8 cellular contexts compared by ENCODE assay signal in the genomic region with DNA sequence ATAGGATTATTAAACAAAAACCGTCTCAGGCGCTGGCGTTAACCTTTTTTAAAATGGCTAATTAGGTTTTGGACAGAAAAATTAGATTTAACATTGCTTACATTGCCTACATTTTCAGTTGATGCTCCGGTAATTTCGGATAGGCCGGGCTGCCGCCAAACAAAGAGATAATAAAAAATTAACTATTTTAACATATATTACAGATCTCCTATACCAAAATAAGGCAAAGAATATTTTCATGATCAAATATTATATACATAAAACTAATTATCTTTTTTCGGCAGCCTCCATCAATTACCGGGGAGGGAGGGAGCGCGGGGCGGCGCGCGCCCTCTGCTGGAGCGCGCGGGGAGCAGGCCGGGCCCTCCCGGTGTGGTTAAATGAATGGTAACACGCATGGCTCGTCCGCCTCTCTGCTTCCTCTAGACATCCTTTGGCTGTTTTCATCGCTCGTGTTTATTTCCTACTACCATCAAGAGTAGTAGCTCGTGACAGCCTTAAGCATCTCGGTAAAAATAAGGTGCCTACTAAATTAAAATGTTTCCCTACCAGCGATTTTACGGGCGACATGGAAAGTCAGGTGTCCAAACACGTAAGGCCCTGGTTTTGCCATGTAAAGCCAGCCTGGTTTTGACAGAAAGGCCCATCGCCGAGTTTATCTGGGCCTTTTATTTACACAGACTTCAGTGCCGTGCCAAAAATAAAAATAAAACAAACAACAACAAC. TPM values are rescaled to one million over a fixed set of nuclear protein-coding genes. Genes with fewer than 3 reads are reported as not detected.
A peak's percentile ranks its signal among the peaks of the same experiment; 100 is the strongest.
DNase-seq lines count a peak whose midpoint lies in the region; ATAC-seq, FAIRE-seq and TF ChIP-seq lines count a peak whose summit lies in the region.

No MANE protein-coding gene starts in this region.

- H3K4me1 ChIP-seq in A549 (no peaks in the 10 kb centered on the region), Peyer's patch (peaks cover 0 to 23% (median 7%) of the 10 kb centered on the region in 4 donors), cardiac muscle cell (ENCODE audit: low read depth) (peaks cover 3% of the 10 kb centered on the region), sigmoid colon (peaks cover 0 to 34% (median 27%) of the 10 kb centered on the region in 4 donors)

- WGBS in A549 (ENCODE audit: missing lambda C conversion rate), result 16% methylated on average over 34 of the region's 34 CpGs
- WGBS in sigmoid colon, 2 donors, result 11 to 14% methylated on average over 34 of the region's 34 CpGs

- H3K4me1 Mint-ChIP-seq in activated naive CD4-positive, alpha-beta T cell treated with anti-CD3 and anti-CD28 coated beads, Interleukin-2, amount 10 ng/mL, durations not matched to agents 7 days and 5 days, result peaks cover 11% of the 10 kb centered on the region

- peak; percentile 86 for TF ChIP-seq CTCF in A549 (IDR thresholded peaks at IDR 0.05)
- TF ChIP-seq CTCF in Peyer's patch (IDR thresholded peaks at IDR 0.05), result peak in 5 of 6 experiments; percentile 59 to 86 (median 60)
- peak; percentile 96 for TF ChIP-seq CTCF in cardiac muscle cell (IDR thresholded peaks at IDR 0.05; ENCODE audit: low read depth, low read length)
- TF ChIP-seq CTCF in sigmoid colon (IDR thresholded peaks at IDR 0.05), result peak; percentile 43 to 90 (median 53)

- H3K36me3 ChIP-seq in Peyer's patch (no peaks in the 10 kb centered on the region), cardiac muscle cell (no peaks in the 10 kb centered on the region), sigmoid colon (no peaks in the 10 kb centered on the region)

- DNase-seq in A549 (ENCODE audit: low read depth in 1 of 2, low spot score in 1 of 2), result peak; percentile 21 to 78
- DNase-seq in Peyer's patch, result peak in 1 of 3 donors; percentile 62
- peak; percentile 63 for DNase-seq in activated naive CD4-positive, alpha-beta T cell treated with anti-CD3 and anti-CD28 coated beads, Interleukin-2, amount 10 ng/mL, durations not matched to agents 7 days and 5 days
- DNase-seq in cardiac muscle cell (ENCODE audit: low read depth in 1 of 2, low spot score in 1 of 2), result peak; percentile 44 to 56
- DNase-seq in sigmoid colon, result no peak
- no peak for DNase-seq in GF-D8 (lab: John Stamatoyannopoulos, UW)

- peaks cover 84% of the 10 kb centered on the region for H3K27me3 Mint-ChIP-seq in activated naive CD4-positive, alpha-beta T cell treated with anti-CD3 and anti-CD28 coated beads, Interleukin-2, amount 10 ng/mL, durations not matched to agents 7 days and 5 days

- TF ChIP-seq EP300 in A549 (IDR thresholded peaks at IDR 0.05), result no peak
- no peak for TF ChIP-seq EP300 in sigmoid colon (IDR thresholded peaks at IDR 0.05)

- H3K4me2 ChIP-seq in A549, result peak overlapping the region; percentile 99

- H3K36me3 Mint-ChIP-seq in activated naive CD4-positive, alpha-beta T cell treated with anti-CD3 and anti-CD28 coated beads, Interleukin-2, amount 10 ng/mL, durations not matched to agents 7 days and 5 days, result no peaks in the 10 kb centered on the region

- H3K27ac ChIP-seq in A549 (peak overlapping the region; percentile 70 to 80; a peak in 4 of 6 replicates), Peyer's patch (no peak overlapping the region), cardiac muscle cell (no peak overlapping the region), sigmoid colon (no peak overlapping the region)

- H3K4me3 Mint-ChIP-seq in activated naive CD4-positive, alpha-beta T cell treated with anti-CD3 and anti-CD28 coated beads, Interleukin-2, amount 10 ng/mL, durations not matched to agents 7 days and 5 days, result peak overlapping the region; percentile 33

- H3K9me3 ChIP-seq in A549 (no peaks in the 10 kb centered on the region), Peyer's patch (no peaks in the 10 kb centered on the region), cardiac muscle cell (ENCODE audit: low read depth) (no peaks in the 10 kb centered on the region), sigmoid colon (no peaks in the 10 kb centered on the region)

- CTCF ChIA-PET in A549 (lab: Yijun Ruan, JAX), result interaction anchor here (0.6 to 1.8 kb wide), 8 partner anchors 87 to 602 kb away, joined by 3 to 9 read pairs (median 4); no protein-coding TSS in a partner anchor
- CTCF ChIA-PET in activated naive CD4-positive, alpha-beta T cell treated with anti-CD3 and anti-CD28 coated beads, Interleukin-2, amount 10 ng/mL, durations not matched to agents 7 days and 5 days (lab: Charles Lee), result interaction anchor here (0.9 kb wide), 1 partner anchor 185 kb away, joined by 4 read pairs; no protein-coding TSS in a partner anchor

- ATAC-seq in A549 (peak; percentile 84 to 93), GM18511 (IDR thresholded peaks at IDR 0.05; ENCODE audit: unreplicated experiment) (peak; percentile 85), HG03354 (IDR thresholded peaks at IDR 0.05; ENCODE audit: poor library complexity, severe bottlenecking, unreplicated experiment) (peak; percentile 87)

- peak; percentile 42 to 70 for TF ChIP-seq RAD21 in A549 (conservative IDR thresholded peaks at IDR 0.05 in 1 of 2, IDR thresholded peaks at IDR 0.05 in 1 of 2)

- intact Hi-C loops in sigmoid colon (cut with DNase I), result loop anchor here (5.0 kb wide), 1 partner anchor 600 kb away; no protein-coding TSS in a partner anchor

- TF ChIP-seq POLR2A in A549 (IDR thresholded peaks at IDR 0.05; ENCODE audit: low read length), result no peak
- no peak for TF ChIP-seq POLR2A in Peyer's patch (IDR thresholded peaks at IDR 0.05)
- TF ChIP-seq POLR2A in sigmoid colon (IDR thresholded peaks at IDR 0.05), result no peak

- no peak overlapping the region for H3K27ac Mint-ChIP-seq in activated naive CD4-positive, alpha-beta T cell treated with anti-CD3 and anti-CD28 coated beads, Interleukin-2, amount 10 ng/mL, durations not matched to agents 7 days and 5 days

- H3K9me3 Mint-ChIP-seq in activated naive CD4-positive, alpha-beta T cell treated with anti-CD3 and anti-CD28 coated beads, Interleukin-2, amount 10 ng/mL, durations not matched to agents 7 days and 5 days, result no peaks in the 10 kb centered on the region

- peak overlapping the region; percentile 72 for H3K4me3 ChIP-seq in A549
- H3K4me3 ChIP-seq in Peyer's patch, result peak overlapping the region in 3 of 4 donors; percentile 9 to 39 (median 34)
- H3K4me3 ChIP-seq in cardiac muscle cell, result peak overlapping the region; percentile 18
- peak overlapping the region; percentile 12 to 50 (median 35) for H3K4me3 ChIP-seq in sigmoid colon

- FAIRE-seq in A549 (lab: Jason Lieb, UNC), result no peak

- H3K27me3 ChIP-seq in Peyer's patch, result peaks cover 0 to 43% of the 10 kb centered on the region in 2 donors
- peaks cover 99% of the 10 kb centered on the region for H3K27me3 ChIP-seq in cardiac muscle cell
- peaks cover 23 to 66% (median 46%) of the 10 kb centered on the region in 3 donors for H3K27me3 ChIP-seq in sigmoid colon

- POLR2A ChIA-PET in A549 (lab: Yijun Ruan, JAX), result no interaction called here

TF ChIP-seq in A549, 52 proteins besides CTCF, POLR2A, EP300 and RAD21:
- peak; percentile 87 for TF ChIP-seq SMC3 (IDR thresholded peaks at IDR 0.05)
- no peak for TF ChIP-seq PHF8 (IDR thresholded peaks at IDR 0.05; ENCODE audit: borderline replicate concordance, low read depth)

RNA-seq across cellular contexts. Expression of a gene that starts 52.4 kb away (rescaled TPM):
- polyA plus RNA-seq in A549 (2011; rRNA removed), result 73.4 and 88.4 TPM in 2 replicates
- polyA plus RNA-seq in A549 (2012; cell fraction: cytosol; rRNA removed), result 28.8 and 34.6 TPM in 2 replicates
- 35.8 and 55.8 TPM in 2 replicates for polyA plus RNA-seq in A549 (2012; cell fraction: nucleus; rRNA removed)
- polyA plus RNA-seq in A549 (2017; fragmentation: RNase III; extraction: RNeasy Plus Mini Kit Qiagen cat#74134 plus additional on column Dnase treatment), result 29.0 to 32.7 TPM (median 29.1 TPM) in 3 replicates
- 163 and 181 TPM in 2 replicates for polyA minus RNA-seq in A549 (2011; rRNA and poly(A)+ RNA removed)
- 10 to 100 TPM; 18.2 to 67.4 (median 46.7) TPM for total RNA-seq in Peyer's patch
- 18.9 and 25.2 TPM in 2 replicates for total RNA-seq in cardiac muscle cell
- 16.5 and 17.2 TPM in 2 replicates for polyA plus RNA-seq in cardiac muscle cell
- 10 to 100 TPM; 18.9 to 30.1 (median 23.4) TPM for total RNA-seq in sigmoid colon
- 10 to 100 TPM in 1 of 3 donors, 1 to 10 TPM in 2; 9.0 to 19.5 (median 9.0) TPM for polyA plus RNA-seq in sigmoid colon

Comparison
In these comparisons a context has a peak if more than half of its experiments do, and no peak if none do; other contexts are left out.
1. DNase-seq: peak in A549 (2 of 2), activated naive CD4-positive, alpha-beta T cell treated with anti-CD3 and anti-CD28 coated beads, Interleukin-2, amount 10 ng/mL, durations not matched to agents 7 days and 5 days (single experiment) and cardiac muscle cell (2 of 2); none in sigmoid colon (single experiment) and GF-D8 (single experiment).
2. H3K27ac ChIP-seq: peak in A549 (2 of 2); none in Peyer's patch (0 of 4), cardiac muscle cell (single experiment) and sigmoid colon (0 of 4).
3. H3K4me3 ChIP-seq: peak in every context shown above with its lines; median percentile 72 in A549; 35 in sigmoid colon; 34 in Peyer's patch; 18 in cardiac muscle cell.
4. Peak in every context shown above with its lines, with median percentiles within 50 percentile points of each other: ATAC-seq and CTCF ChIP-seq.